ENCODE assay signal across 18 cellular contexts in the genomic region with DNA sequence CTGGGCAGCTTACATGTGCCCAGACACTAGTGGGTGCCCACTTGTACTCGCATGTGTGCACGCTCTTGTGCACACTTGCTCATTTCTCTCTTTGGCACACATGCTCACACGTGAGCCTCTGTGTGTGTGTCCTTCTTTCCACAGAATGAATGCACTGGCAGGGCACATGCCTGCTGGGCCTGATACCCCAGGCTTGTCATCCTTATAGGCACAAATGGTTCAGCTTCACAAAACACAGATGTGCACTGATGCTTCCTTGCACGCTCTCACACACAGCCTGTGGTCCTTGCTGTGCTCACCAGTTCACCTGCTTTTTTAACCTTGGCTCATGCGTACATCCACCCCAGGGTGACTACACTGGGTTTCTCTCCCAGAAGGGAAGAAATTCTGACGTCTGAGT.
"Had no signal": no experiment of that assay in that cellular context is flagged by ENCODE, and none has a peak within 500 bp of the region (broad histone marks: within the 10 kb centered on the region; RNA-seq: fewer than 3 reads in every experiment).

No MANE protein-coding gene starts in this region.

- H3K4me1 ChIP-seq: colonic mucosa, foreskin keratinocyte, left lung, lower lobe of right lung, tibial artery, upper lobe of left lung had no signal

- H3K9me3 Mint-ChIP-seq: memory B cell, nephron progenitor cell had no signal

- H3K27ac ChIP-seq: colonic mucosa, foreskin keratinocyte, left lung, lower lobe of right lung, neutrophil, skin epidermis, tibial artery, upper lobe of left lung had no signal

- H3K36me3 ChIP-seq: colonic mucosa, left lung, lower lobe of right lung, neutrophil, tibial artery, upper lobe of left lung had no signal

- DNase-seq: cerebellar nuclear complex; colonic mucosa; dermis blood vessel endothelial cell; erythroblast; foreskin keratinocyte; immature natural killer cell; left lung; lower lobe of right lung; midbrain; nephron progenitor cell; stimulated activated CD4-positive, alpha-beta T cell treated with anti-CD3 and anti-CD28 coated beads, Interleukin-12 subunit alpha, Interleukin-12 subunit beta, amount 100 ng/mL, for 4 hours; stimulated activated naive CD8-positive, alpha-beta T cell treated with anti-CD3 and anti-CD28 coated beads, Interleukin-15, Interleukin-2, amounts not matched to agents 100 U/mL and 50 U/mL, for 24 hours; tibial artery; upper lobe of left lung had no signal

- H3K36me3 Mint-ChIP-seq: immature natural killer cell, memory B cell had no signal

- H3K4me1 Mint-ChIP-seq: immature natural killer cell, memory B cell, nephron progenitor cell had no signal

- H3K4me3 Mint-ChIP-seq: immature natural killer cell, memory B cell, nephron progenitor cell had no signal

- H3K4me3 ChIP-seq: colonic mucosa, left lung, lower lobe of right lung, skin epidermis, tibial artery, upper lobe of left lung had no signal

- H3K27ac Mint-ChIP-seq: immature natural killer cell, memory B cell, nephron progenitor cell had no signal

- H3K9me3 ChIP-seq: colonic mucosa, left lung, lower lobe of right lung, neutrophil, tibial artery, upper lobe of left lung had no signal

- ATAC-seq: foreskin keratinocyte; left lung; lower lobe of right lung; sciatic nerve; stimulated activated naive CD8-positive, alpha-beta T cell treated with anti-CD3 and anti-CD28 coated beads, Interleukin-15, Interleukin-2, amounts not matched to agents 100 U/mL and 50 U/mL, for 24 hours had no signal

- H3K27me3 ChIP-seq: colonic mucosa, foreskin keratinocyte, neutrophil, upper lobe of left lung had no signal
